Comparison of ENCODE assay signal across 22 cellular contexts in genomic region chr4:88054229-88054628, GRCh38.
"Had no signal": no experiment of that assay in that cellular context is flagged by ENCODE, and none has a peak within 500 bp of the region (broad histone marks: within the 10 kb centered on the region; RNA-seq: fewer than 3 reads in every experiment).

No MANE protein-coding gene starts in this region.

- H3K27me3 ChIP-seq: neutrophil, ovary, stomach, suprapubic skin, tibial nerve had no signal

- H3K4me1 ChIP-seq: prostate gland, stomach, suprapubic skin had no signal

- H3K9me3 ChIP-seq: neutrophil, ovary, prostate gland, stomach, suprapubic skin, tibial nerve had no signal

- H3K4me3 ChIP-seq: ovary, prostate gland, skin epidermis, stomach, suprapubic skin, tibial nerve had no signal

- DNase-seq: activated B cell treated with CpG ODN at 0.5 μM for 24 hours; activated CD4-positive, alpha-beta T cell treated with anti-CD3 and anti-CD28 coated beads, Interleukin-2, amount 50 U/mL, for 4 hours; activated CD8-positive, alpha-beta memory T cell treated with anti-CD3 and anti-CD28 coated beads for 24 hours; activated CD8-positive, alpha-beta memory T cell treated with anti-CD3 and anti-CD28 coated beads, Interleukin-2, amount 50 U/mL, for 4 hours; activated naive CD4-positive, alpha-beta T cell treated with Interleukin-2 at 50 U/mL for 16 hours; activated naive CD8-positive, alpha-beta T cell treated with anti-CD3 and anti-CD28 coated beads, Interleukin-2, amount 10 ng/mL, durations not matched to agents 7 days and 5 days; activated T-cell treated with anti-CD3 and anti-CD28 coated beads, Interleukin-2, amount 50 U/mL, for 24 hours; cerebellar nuclear complex; cortex of kidney; left cardiac atrium; ovary; right cardiac atrium; stimulated activated CD4-positive, alpha-beta T cell treated with anti-CD3 and anti-CD28 coated beads, Interleukin-1b, Interleukin-23, amount 100 ng/mL, for 48 hours; T-helper 9 cell had no signal

- ATAC-seq: activated CD4-positive, alpha-beta T cell treated with anti-CD3 and anti-CD28 coated beads for 36 hours; activated T-helper 17 cell treated with anti-CD3 and anti-CD28 coated beads, Interleukin-2, amount 50 U/mL, for 72 hours had no signal

- H3K27ac ChIP-seq: neutrophil, ovary, prostate gland, skin epidermis, stomach, suprapubic skin had no signal

- H3K36me3 ChIP-seq: ovary, prostate gland had no signal
